Comparison of ENCODE assay signal across 8 cellular contexts in genomic region chr14:70600382-70601157, GRCh38. TPM values are rescaled to one million over a fixed set of nuclear protein-coding genes. Genes with fewer than 3 reads are reported as not detected.
DNase-seq lines count a peak whose midpoint lies in the region; ATAC-seq and TF ChIP-seq lines count a peak whose summit lies in the region.

TSS of gene MED6 (minus strand) at chr14:70600655. CDS start at chr14:70600637, 18 bp downstream.

- H3K4me3 Mint-ChIP-seq in activated T-cell treated with anti-CD3 and anti-CD28 coated beads, Interleukin-2, amount 50 U/mL, for 24 hours: peak within 1 kb of the TSS; percentile 99

- H3K27me3 ChIP-seq in Panc1 (ENCODE audit: control insufficient read depth, insufficient read depth, low read length): no peaks in the 10 kb centered on the region; the same call in 1 of the 2 replicates
- H3K27me3 ChIP-seq in mucosa of stomach (ENCODE audit: control insufficient read depth, insufficient read depth, low read length): no peaks in the 10 kb centered on the region

- H3K4me1 ChIP-seq in Panc1 (ENCODE audit: control insufficient read depth, insufficient read depth, low read length): peaks cover 11% of the 10 kb centered on the region
- peaks cover 13% of the 10 kb centered on the region for H3K4me1 ChIP-seq in mucosa of stomach (ENCODE audit: control insufficient read depth, insufficient read depth, low read length)

- peaks cover 29% of the 10 kb centered on the region for H3K36me3 Mint-ChIP-seq in activated T-cell treated with anti-CD3 and anti-CD28 coated beads, Interleukin-2, amount 50 U/mL, for 24 hours (ENCODE audit: low read depth)

- peak within 1 kb of the TSS; percentile 98 for H3K27ac Mint-ChIP-seq in activated T-cell treated with anti-CD3 and anti-CD28 coated beads, Interleukin-2, amount 50 U/mL, for 24 hours

- no peak for TF ChIP-seq CTCF in Panc1 (IDR thresholded peaks at IDR 0.05)

- peak within 1 kb of the TSS; percentile 96 for H3K9ac ChIP-seq in mucosa of stomach (ENCODE audit: low read length)

- CTCF ChIA-PET in Panc1 (lab: Charles Lee): no interaction called here

- H3K9me3 Mint-ChIP-seq in activated T-cell treated with anti-CD3 and anti-CD28 coated beads, Interleukin-2, amount 50 U/mL, for 24 hours: no peaks in the 10 kb centered on the region

- H3K36me3 ChIP-seq in KOPT-K1 (ENCODE audit: insufficient read depth, low read length) (peaks cover 19% of the 10 kb centered on the region), Panc1 (ENCODE audit: control insufficient read depth, insufficient read depth, low read length) (peaks cover 8% of the 10 kb centered on the region), mucosa of stomach (ENCODE audit: control insufficient read depth, insufficient read depth, low read length) (no peaks in the 10 kb centered on the region)

- intact Hi-C loops in Panc1 (cut with micrococcal nuclease; ENCODE audit: unreplicated experiment): no loop called here

- H3K27ac ChIP-seq in KOPT-K1 (ENCODE audit: low read depth, low read length, poor library complexity, severe bottlenecking): peak within 1 kb of the TSS; percentile 67
- peak within 1 kb of the TSS; percentile 98 for H3K27ac ChIP-seq in Panc1 (ENCODE audit: low read length)

- ATAC-seq in GM21619 (IDR thresholded peaks at IDR 0.05; ENCODE audit: unreplicated experiment) (peak; percentile 88), Panc1 (peak; percentile 99), esophagus mucosa (peak; percentile 99)

- H3K4me1 Mint-ChIP-seq in activated T-cell treated with anti-CD3 and anti-CD28 coated beads, Interleukin-2, amount 50 U/mL, for 24 hours (ENCODE audit: low read depth): peaks cover 31% of the 10 kb centered on the region

- H3K4me3 ChIP-seq in Panc1 (ENCODE audit: low read depth in 2 of 2, low read length in 2 of 2): peak within 1 kb of the TSS; percentile 99 to 100
- H3K4me3 ChIP-seq in mucosa of stomach (ENCODE audit: low read length): peak within 1 kb of the TSS; percentile 96

- DNase-seq in DMS 273 treated with DMSO at 0.1 percent for 48 hours (lab: John Stamatoyannopoulos, UW) (peak; percentile 91), Panc1 (ENCODE audit: low read depth, low spot score) (peak; percentile 48)
- DNase-seq in activated T-cell treated with anti-CD3 and anti-CD28 coated beads, Interleukin-2, amount 50 U/mL, for 24 hours: peak; percentile 88
- peak; percentile 80 to 88 for DNase-seq in stimulated activated CD8-positive, alpha-beta memory T cell treated with anti-CD3 and anti-CD28 coated beads, Interleukin-4, amount 100 ng/mL, for 4 hours (ENCODE audit: low read depth in 2 of 2, low spot score in 1 of 2)

- no TSS peak for BruUV-seq in Panc1 (replicated peaks; lab: Mats Ljungman, UMichigan)

- in situ Hi-C loops in Panc1 (cut with HindIII; ENCODE audit: low pct_unique_long_range_greater_than_20kb, low sequenced_read_pairs): no loop called here

- POLR2A ChIA-PET in Panc1 (lab: Charles Lee): interaction anchor here (0.6 to 0.7 kb wide), 3 partner anchors 56 to 209 kb away, joined by 3 to 6 read pairs (median 3); no protein-coding TSS in a partner anchor

- no peaks in the 10 kb centered on the region for H3K9me3 ChIP-seq in KOPT-K1 (ENCODE audit: insufficient read depth, low read length, poor library complexity, severe bottlenecking)
- no peaks in the 10 kb centered on the region for H3K9me3 ChIP-seq in Panc1 (ENCODE audit: control insufficient read depth, insufficient read depth, low read depth, low read length)
- no peaks in the 10 kb centered on the region for H3K9me3 ChIP-seq in mucosa of stomach (ENCODE audit: control insufficient read depth, low read length)

- no peaks in the 10 kb centered on the region for H3K27me3 Mint-ChIP-seq in activated T-cell treated with anti-CD3 and anti-CD28 coated beads, Interleukin-2, amount 50 U/mL, for 24 hours

RNA-seq across cellular contexts. Expression of gene MED6, which starts in this region (rescaled TPM):
- 24.4 TPM for total RNA-seq in Panc1 (2021; ENCODE audit: unreplicated experiment)
- polyA plus RNA-seq in Panc1 (2012; ENCODE audit: insufficient read length): 12.2 TPM
- 22.2 TPM for total RNA-seq in esophagus mucosa

Comparison
In these comparisons a context has a peak if more than half of its experiments do, and no peak if none do; other contexts are left out.
1. Peak in every context shown above with its lines: DNase-seq, ATAC-seq, H3K4me3 ChIP-seq and H3K27ac ChIP-seq.